18 cellular contexts compared by ENCODE assay signal in genomic region chr14:51353901-51354300, GRCh38.
A peak's percentile ranks its signal among the peaks of the same experiment; 100 is the strongest.
DNase-seq lines count a peak whose midpoint lies in the region; ATAC-seq, FAIRE-seq and TF ChIP-seq lines count a peak whose summit lies in the region.
"Had no signal": no experiment of that assay in that cellular context is flagged by ENCODE, and none has a peak within 500 bp of the region (broad histone marks: within the 10 kb centered on the region; RNA-seq: fewer than 3 reads in every experiment).

No MANE protein-coding gene starts in this region.

- peaks cover 0 to 16% of the 10 kb centered on the region in 2 donors for H3K27me3 Mint-ChIP-seq in stimulated activated naive B cell treated with anti-CD40 and anti-IgM and Interleukin-4, amounts not matched to agents 10 μg/mL and 1 μg/mL and 100 μg/mL, for 72 hours
- no peaks in the 10 kb centered on the region for H3K27me3 Mint-ChIP-seq in type B pancreatic cell
- H3K27me3 Mint-ChIP-seq: CD4-positive, alpha-beta T cell had no signal

- H3K4me1 Mint-ChIP-seq in stimulated activated naive B cell treated with anti-CD40 and anti-IgM and Interleukin-4, amounts not matched to agents 10 μg/mL and 1 μg/mL and 100 μg/mL, for 72 hours: peaks cover 0 to 2% of the 10 kb centered on the region in 2 donors
- H3K4me1 Mint-ChIP-seq in type B pancreatic cell (ENCODE audit: unreplicated experiment): peaks cover 21% of the 10 kb centered on the region
- H3K4me1 Mint-ChIP-seq: B cell had no signal

- no peak for FAIRE-seq in GM12891 (lab: Jason Lieb, UNC)
- FAIRE-seq: A549, D721Med, G401.6, GM12892, GM18507 had no signal

- DNase-seq in GM12891 (ENCODE audit: insufficient read length, low spot score) (no peak), NCI-H446 treated with DMSO at 0.1 percent for 48 hours (lab: John Stamatoyannopoulos, UW) (peak; percentile 25), erythroblast (lab: John Stamatoyannopoulos, UW) (no peak), type B pancreatic cell (ENCODE audit: extremely low spot score, unreplicated experiment) (no peak)
- DNase-seq in stimulated activated naive B cell treated with anti-CD40 and anti-IgM and Interleukin-4, amounts not matched to agents 10 μg/mL and 1 μg/mL and 100 μg/mL, for 72 hours: no peak
- DNase-seq: AML-193; Caco-2; Calu3; CD4-positive, alpha-beta T cell; CD8-positive, alpha-beta T cell; DMS79 treated with DMSO at 0.1 percent for 48 hours; GF-D8 had no signal

- H3K4me3 Mint-ChIP-seq in stimulated activated naive B cell treated with anti-CD40 and anti-IgM and Interleukin-4, amounts not matched to agents 10 μg/mL and 1 μg/mL and 100 μg/mL, for 72 hours: no peak overlapping the region
- no peak overlapping the region for H3K4me3 Mint-ChIP-seq in type B pancreatic cell
- H3K4me3 Mint-ChIP-seq: B cell; CD4-positive, alpha-beta T cell; CD8-positive, alpha-beta T cell had no signal

- peaks cover 0 to 3% of the 10 kb centered on the region in 2 donors for H3K36me3 Mint-ChIP-seq in stimulated activated naive B cell treated with anti-CD40 and anti-IgM and Interleukin-4, amounts not matched to agents 10 μg/mL and 1 μg/mL and 100 μg/mL, for 72 hours
- H3K36me3 Mint-ChIP-seq in type B pancreatic cell: no peaks in the 10 kb centered on the region
- H3K36me3 Mint-ChIP-seq: CD8-positive, alpha-beta T cell had no signal

- TF ChIP-seq POLR2A in GM12891 (IDR thresholded peaks at IDR 0.05; ENCODE audit: low read depth, low read length) (no peak), erythroblast (IDR thresholded peaks at IDR 0.05; ENCODE audit: low read length) (no peak)

- TF ChIP-seq CTCF in type B pancreatic cell (conservative IDR thresholded peaks at IDR 0.05): no peak

- peak; percentile 64 to 65 for ATAC-seq in stimulated activated naive B cell treated with anti-CD40 and anti-IgM and Interleukin-4, amounts not matched to agents 10 μg/mL and 1 μg/mL and 100 μg/mL, for 72 hours (replicated peaks)
- ATAC-seq: A549; CD8-positive, alpha-beta T cell had no signal

- no peaks in the 10 kb centered on the region for H3K9me3 Mint-ChIP-seq in stimulated activated naive B cell treated with anti-CD40 and anti-IgM and Interleukin-4, amounts not matched to agents 10 μg/mL and 1 μg/mL and 100 μg/mL, for 72 hours
- H3K9me3 Mint-ChIP-seq in type B pancreatic cell: peaks cover 5% of the 10 kb centered on the region
- H3K9me3 Mint-ChIP-seq: CD4-positive, alpha-beta T cell; CD8-positive, alpha-beta T cell had no signal

- H3K27ac Mint-ChIP-seq in stimulated activated naive B cell treated with anti-CD40 and anti-IgM and Interleukin-4, amounts not matched to agents 10 μg/mL and 1 μg/mL and 100 μg/mL, for 72 hours: no peak overlapping the region
- no peak overlapping the region for H3K27ac Mint-ChIP-seq in type B pancreatic cell
- H3K27ac Mint-ChIP-seq: B cell; CD4-positive, alpha-beta T cell; CD8-positive, alpha-beta T cell had no signal

TF ChIP-seq in GM12891, 5 proteins besides CTCF, POLR2A, EP300 and RAD21:
- TF ChIP-seq SPI1 (IDR thresholded peaks at IDR 0.05; ENCODE audit: low read depth, low read length) (peak; percentile 49; the same call in 1 of the 2 replicates), POLR2AphosphoS5 (IDR thresholded peaks at IDR 0.05; ENCODE audit: low read depth, low read length) (no peak)
